In genomic region chr2:107728586-107728985, GRCh38 we compare ENCODE assay signal across 22 cellular contexts.
"Had no signal": no experiment of that assay in that cellular context is flagged by ENCODE, and none has a peak within 500 bp of the region (broad histone marks: within the 10 kb centered on the region; RNA-seq: fewer than 3 reads in every experiment).

No MANE protein-coding gene starts in this region.

- H3K9me3 ChIP-seq: gastrocnemius medialis, tibial artery had no signal

- H3K27ac Mint-ChIP-seq: activated CD4-positive, alpha-beta T cell treated with anti-CD3 and anti-CD28 coated beads, Interleukin-2, amount 10 ng/mL, durations not matched to agents 7 days and 5 days; activated CD8-positive, alpha-beta T cell treated with anti-CD3 and anti-CD28 coated beads, Interleukin-2, amount 10 ng/mL, durations not matched to agents 7 days and 5 days; activated naive CD4-positive, alpha-beta T cell treated with anti-CD3 and anti-CD28 coated beads, Interleukin-2, amount 10 ng/mL, durations not matched to agents 7 days and 5 days; activated naive CD8-positive, alpha-beta T cell treated with anti-CD3 and anti-CD28 coated beads, Interleukin-2, amount 50 U/mL, for 24 hours; activated T-cell treated with anti-CD3 and anti-CD28 coated beads, Interleukin-2, amount 50 U/mL, for 24 hours; immature natural killer cell; mesothelial cell of epicardium; natural killer cell treated with Interleukin-12 subunit alpha and Interleukin-12 subunit beta and Interleukin-15 and Interleukin-18, amount 100 ng/mL, for 72 hours had no signal

- H3K27me3 ChIP-seq: gastrocnemius medialis, heart right ventricle, tibial artery had no signal

- H3K4me3 Mint-ChIP-seq: activated CD4-positive, alpha-beta T cell treated with anti-CD3 and anti-CD28 coated beads, Interleukin-2, amount 10 ng/mL, durations not matched to agents 7 days and 5 days; activated CD8-positive, alpha-beta T cell treated with anti-CD3 and anti-CD28 coated beads, Interleukin-2, amount 10 ng/mL, durations not matched to agents 7 days and 5 days; activated naive CD4-positive, alpha-beta T cell treated with anti-CD3 and anti-CD28 coated beads, Interleukin-2, amount 10 ng/mL, durations not matched to agents 7 days and 5 days; activated naive CD8-positive, alpha-beta T cell treated with anti-CD3 and anti-CD28 coated beads, Interleukin-2, amount 50 U/mL, for 24 hours; activated T-cell treated with anti-CD3 and anti-CD28 coated beads, Interleukin-2, amount 50 U/mL, for 24 hours; immature natural killer cell; mesothelial cell of epicardium; natural killer cell treated with Interleukin-12 subunit alpha and Interleukin-12 subunit beta and Interleukin-15 and Interleukin-18, amount 100 ng/mL, for 72 hours had no signal

- H3K27ac ChIP-seq: gastrocnemius medialis, heart right ventricle, tibial artery had no signal

- H3K4me1 Mint-ChIP-seq: activated CD4-positive, alpha-beta T cell treated with anti-CD3 and anti-CD28 coated beads, Interleukin-2, amount 10 ng/mL, durations not matched to agents 7 days and 5 days; activated naive CD4-positive, alpha-beta T cell treated with anti-CD3 and anti-CD28 coated beads, Interleukin-2, amount 10 ng/mL, durations not matched to agents 7 days and 5 days; activated naive CD8-positive, alpha-beta T cell treated with anti-CD3 and anti-CD28 coated beads, Interleukin-2, amount 50 U/mL, for 24 hours; mesothelial cell of epicardium had no signal

- DNase-seq: activated CD4-positive, alpha-beta T cell treated with anti-CD3 and anti-CD28 coated beads, Interleukin-2, amount 10 ng/mL, durations not matched to agents 7 days and 5 days; activated CD8-positive, alpha-beta T cell treated with anti-CD3 and anti-CD28 coated beads, Interleukin-2, amount 10 ng/mL, durations not matched to agents 7 days and 5 days; activated naive CD4-positive, alpha-beta T cell treated with anti-CD3 and anti-CD28 coated beads, Interleukin-2, amount 10 ng/mL, durations not matched to agents 7 days and 5 days; activated naive CD8-positive, alpha-beta T cell treated with anti-CD3 and anti-CD28 coated beads, Interleukin-2, amount 50 U/mL, for 24 hours; activated T-cell treated with anti-CD3 and anti-CD28 coated beads, Interleukin-2, amount 50 U/mL, for 24 hours; anterior cingulate cortex; cortex of kidney; gastrocnemius medialis; heart right ventricle; immature natural killer cell; left cardiac atrium; nucleus accumbens; posterior cingulate gyrus; stimulated activated CD4-positive, alpha-beta T cell treated with anti-CD3 and anti-CD28 coated beads, Interleukin-1b, Interleukin-23, amount 100 ng/mL, for 48 hours; stimulated activated naive CD4-positive, alpha-beta T cell treated with Interleukin-2 at 50 U/mL for 16 hours; substantia nigra; T-helper 9 cell; tibial artery had no signal

- H3K36me3 Mint-ChIP-seq: activated naive CD4-positive, alpha-beta T cell treated with anti-CD3 and anti-CD28 coated beads, Interleukin-2, amount 10 ng/mL, durations not matched to agents 7 days and 5 days; immature natural killer cell; mesothelial cell of epicardium; natural killer cell treated with Interleukin-12 subunit alpha and Interleukin-12 subunit beta and Interleukin-15 and Interleukin-18, amount 100 ng/mL, for 72 hours had no signal

- H3K9me3 Mint-ChIP-seq: activated CD4-positive, alpha-beta T cell treated with anti-CD3 and anti-CD28 coated beads, Interleukin-2, amount 10 ng/mL, durations not matched to agents 7 days and 5 days; mesothelial cell of epicardium had no signal

- H3K27me3 Mint-ChIP-seq: activated CD4-positive, alpha-beta T cell treated with anti-CD3 and anti-CD28 coated beads, Interleukin-2, amount 10 ng/mL, durations not matched to agents 7 days and 5 days; activated naive CD4-positive, alpha-beta T cell treated with anti-CD3 and anti-CD28 coated beads, Interleukin-2, amount 10 ng/mL, durations not matched to agents 7 days and 5 days; activated naive CD8-positive, alpha-beta T cell treated with anti-CD3 and anti-CD28 coated beads, Interleukin-2, amount 50 U/mL, for 24 hours; activated T-cell treated with anti-CD3 and anti-CD28 coated beads, Interleukin-2, amount 50 U/mL, for 24 hours; natural killer cell treated with Interleukin-12 subunit alpha and Interleukin-12 subunit beta and Interleukin-15 and Interleukin-18, amount 100 ng/mL, for 72 hours had no signal

- ATAC-seq: activated CD4-positive, CD25-positive, alpha-beta regulatory T cell treated with anti-CD3 and anti-CD28 coated beads, Interleukin-2, amount 50 U/mL, for 24 hours; activated CD8-positive, alpha-beta T cell treated with anti-CD3 and anti-CD28 coated beads, Interleukin-2, amount 10 ng/mL, durations not matched to agents 7 days and 5 days; activated naive CD8-positive, alpha-beta T cell treated with anti-CD3 and anti-CD28 coated beads, Interleukin-2, amount 50 U/mL, for 24 hours; gastrocnemius medialis; heart right ventricle; left cardiac atrium; natural killer cell treated with Interleukin-12 subunit alpha and Interleukin-12 subunit beta and Interleukin-15 and Interleukin-18, amount 100 ng/mL, for 72 hours had no signal

- H3K36me3 ChIP-seq: gastrocnemius medialis, heart right ventricle, tibial artery had no signal

- H3K4me1 ChIP-seq: gastrocnemius medialis, heart right ventricle, tibial artery had no signal

- H3K4me3 ChIP-seq: gastrocnemius medialis, heart right ventricle, lung, tibial artery had no signal
